In genomic region chr18:31420524-31420923, GRCh38 we compare ENCODE assay signal across 19 cellular contexts. TPM values are rescaled to one million over a fixed set of nuclear protein-coding genes. Genes with fewer than 3 reads are reported as not detected.
DNase-seq lines count a peak whose midpoint lies in the region; FAIRE-seq and TF ChIP-seq lines count a peak whose summit lies in the region.
"Had no signal": no experiment of that assay in that cellular context is flagged by ENCODE, and none has a peak within 500 bp of the region (broad histone marks: within the 10 kb centered on the region; RNA-seq: fewer than 3 reads in every experiment).

No MANE protein-coding gene starts in this region.

- dilution Hi-C loops in keratinocyte (cut with MboI; ENCODE audit: extremely low pct_ligation_motif_present, low sequenced_read_pairs) = no loop called here

- H3K9me3 ChIP-seq in Karpas-422 (ENCODE audit: low read length) = no peaks in the 10 kb centered on the region
- H3K9me3 ChIP-seq in keratinocyte (ENCODE audit: control insufficient read depth, low read depth, low read length) = no peaks in the 10 kb centered on the region
- peaks cover 0 to 3% of the 10 kb centered on the region in 2 donors for H3K9me3 ChIP-seq in right atrium auricular region
- H3K9me3 ChIP-seq: Caco-2 had no signal

- H4K20me1 ChIP-seq in Karpas-422 (ENCODE audit: insufficient read depth, low read depth, low read length) = no peaks in the 10 kb centered on the region
- no peaks in the 10 kb centered on the region for H4K20me1 ChIP-seq in keratinocyte (ENCODE audit: control insufficient read depth, extremely low read depth, insufficient read depth, low read length)

- TF ChIP-seq CTCF in keratinocyte (optimal IDR thresholded peaks at IDR 0.05 in 1 of 3, IDR thresholded peaks at IDR 0.05 in 1 of 3, conservative IDR thresholded peaks at IDR 0.05 in 1 of 3; ENCODE audit: extremely low read depth in 1 of 3, insufficient read depth in 2 of 3, low read length in 3 of 3) (no peak), right atrium auricular region (IDR thresholded peaks at IDR 0.05) (no peak), dorsolateral prefrontal cortex (IDR thresholded peaks at IDR 0.05 in 54 of 56, conservative IDR thresholded peaks at IDR 0.05 in 2 of 56; ENCODE audit: low read depth in 1 of 56, partially characterized antibody in 56 of 56) (no peak)

- H3K9me2 ChIP-seq in Karpas-422 (replicated peaks; ENCODE audit: insufficient read depth, low read length) = no peaks in the 10 kb centered on the region

- intact Hi-C loops in dorsolateral prefrontal cortex (cut with DNase I) = no loop called here

- H3K4me3 ChIP-seq in Karpas-422 (ENCODE audit: low read length) (no peak overlapping the region), keratinocyte (ENCODE audit: control insufficient read depth in 2 of 3, extremely low read depth in 1 of 3, insufficient read depth in 2 of 3, low read depth in 1 of 3, low read length in 3 of 3) (no peak overlapping the region), right atrium auricular region (no peak overlapping the region), dorsolateral prefrontal cortex (no peak overlapping the region)

- H3K79me2 ChIP-seq in Karpas-422 (ENCODE audit: low read length) (no peaks in the 10 kb centered on the region), keratinocyte (ENCODE audit: control insufficient read depth, insufficient read depth, low read length) (no peaks in the 10 kb centered on the region)

- H3K27ac ChIP-seq in Karpas-422 (ENCODE audit: low read length) (peak overlapping the region; percentile 83), epithelial cell of prostate (peak overlapping the region; percentile 68), keratinocyte (ENCODE audit: control insufficient read depth, insufficient read depth, low read length) (peak overlapping the region; percentile 84), right atrium auricular region (no peak overlapping the region), dorsolateral prefrontal cortex (no peak overlapping the region)
- H3K27ac ChIP-seq: C4-2B had no signal

- H3K27me3 ChIP-seq in Karpas-422 (ENCODE audit: low read length) (no peaks in the 10 kb centered on the region), keratinocyte (ENCODE audit: control insufficient read depth, extremely low read depth, insufficient read depth, low read length) (no peaks in the 10 kb centered on the region), right atrium auricular region (no peaks in the 10 kb centered on the region), dorsolateral prefrontal cortex (peaks cover 0 to 10% (median 0%) of the 10 kb centered on the region in 45 donors)

- H2AFZ ChIP-seq in Karpas-422 (ENCODE audit: low read length) = peak overlapping the region; percentile 68
- no peak overlapping the region for H2AFZ ChIP-seq in keratinocyte (ENCODE audit: control insufficient read depth, low read length)

- H3K4me2 ChIP-seq in Karpas-422 (ENCODE audit: low read depth, low read length, poor library complexity, severe bottlenecking) (peak overlapping the region; percentile 0), keratinocyte (ENCODE audit: control insufficient read depth, extremely low read depth, insufficient read depth, low read depth, low read length) (no peak overlapping the region)

- H3K9ac ChIP-seq in Karpas-422 (ENCODE audit: low read length) (no peak overlapping the region), keratinocyte (ENCODE audit: control insufficient read depth, extremely low read depth, insufficient read depth, low read length) (peak overlapping the region; percentile 4)

- H3K36me3 ChIP-seq in Karpas-422 (ENCODE audit: insufficient read depth, low read length) (no peaks in the 10 kb centered on the region), keratinocyte (ENCODE audit: control insufficient read depth in 2 of 2, extremely low read depth in 1 of 2, insufficient read depth in 2 of 2, low read length in 2 of 2) (no peaks in the 10 kb centered on the region), right atrium auricular region (no peaks in the 10 kb centered on the region)

- FAIRE-seq in GM18507 (lab: Jason Lieb, UNC) = peak; percentile 24
- FAIRE-seq in keratinocyte (lab: Jason Lieb, UNC) = peak; percentile 71
- FAIRE-seq: H1 had no signal

- peaks cover 42% of the 10 kb centered on the region for H3K4me1 ChIP-seq in Karpas-422 (ENCODE audit: low read length)
- H3K4me1 ChIP-seq in keratinocyte (ENCODE audit: control insufficient read depth, extremely low read depth, insufficient read depth, low read length) = peaks cover 24% of the 10 kb centered on the region
- no peaks in the 10 kb centered on the region for H3K4me1 ChIP-seq in right atrium auricular region
- H3K4me1 ChIP-seq: Caco-2 had no signal

- no peaks in the 10 kb centered on the region for H3K9me1 ChIP-seq in keratinocyte (ENCODE audit: control insufficient read depth, extremely low read depth, insufficient read depth, low read length)

- no peak for DNase-seq in GM18507 (ENCODE audit: extremely low spot score, insufficient read length, low read depth)
- no peak for DNase-seq in Karpas-422
- no peak for DNase-seq in epithelial cell of prostate (ENCODE audit: low read depth, low spot score)
- DNase-seq in keratinocyte (ENCODE audit: low read depth, low spot score) = no peak
- DNase-seq in right atrium auricular region (ENCODE audit: low spot score) = no peak
- DNase-seq in NCI-H524 treated with DMSO at 0.1 percent for 48 hours (lab: John Stamatoyannopoulos, UW) = no peak
- no peak for DNase-seq in dorsolateral prefrontal cortex
- DNase-seq: AML-193; Caco-2; CD4-positive, alpha-beta T cell; DMS153; DMS79; GDM1; H9; KBM-7 had no signal

RNA-seq across cellular contexts. Expression of gene DSG3, which starts 27.0 kb away (rescaled TPM):
- total RNA-seq in Karpas-422 (2014; rRNA removed; shearing (Covaris generic); ENCODE audit: low replicate concordance) = not detected in 2 replicates
- polyA plus RNA-seq in keratinocyte = 172 to 488 TPM (median 259 TPM) in 3 replicates
- 288 TPM for polyA plus RNA-seq in keratinocyte (2011; ENCODE audit: low read depth)
- polyA plus RNA-seq in keratinocyte (2011; cell fraction: cytosol; rRNA removed) = 59.0 and 114 TPM in 2 replicates
- 495 and 579 TPM in 2 replicates for polyA plus RNA-seq in keratinocyte (2011; cell fraction: nucleus; rRNA removed)
- polyA plus RNA-seq in keratinocyte (2012; ENCODE audit: low replicate concordance) = 132 and 436 TPM in 2 replicates
- 95.0 to 692 TPM (median 426 TPM) in 3 replicates for polyA minus RNA-seq in keratinocyte
- polyA minus RNA-seq in keratinocyte (2011; cell fraction: cytosol; rRNA and poly(A)+ RNA removed) = 153 TPM
- 734 and 1,189 TPM in 2 replicates for polyA minus RNA-seq in keratinocyte (2011; cell fraction: nucleus; rRNA and poly(A)+ RNA removed)
- total RNA-seq in right atrium auricular region = under 1 TPM in 1 of 2 donors, not detected in 1; 0.08 TPM
- under 1 TPM in 45 of 120 experiments, not detected in 75; 0.07 to 0.31 (median 0.13) TPM for total RNA-seq in dorsolateral prefrontal cortex
- total RNA-seq: CD4-positive, alpha-beta T cell; Daoy had no signal
- polyA plus RNA-seq: BJ had no signal

RNA-seq across cellular contexts. Expression of gene DSG4, which starts 43.9 kb away (rescaled TPM):
- total RNA-seq in Karpas-422 (2014; rRNA removed; shearing (Covaris generic); ENCODE audit: low replicate concordance) = 4.5 and 8.3 TPM in 2 replicates
- 0.18 to 0.50 TPM (median 0.19 TPM) in 3 replicates for polyA plus RNA-seq in keratinocyte
- 1.3 TPM for polyA plus RNA-seq in keratinocyte (2011; ENCODE audit: low read depth)
- polyA plus RNA-seq in keratinocyte (2011; cell fraction: cytosol; rRNA removed) = 0.06 and 0.12 TPM in 2 replicates
- 0.63 and 1.0 TPM in 2 replicates for polyA plus RNA-seq in keratinocyte (2011; cell fraction: nucleus; rRNA removed)
- 0.30 and 0.48 TPM in 2 replicates for polyA plus RNA-seq in keratinocyte (2012; ENCODE audit: low replicate concordance)
- polyA minus RNA-seq in keratinocyte = 0.42 to 0.66 TPM (median 0.59 TPM) in 3 replicates
- polyA minus RNA-seq in keratinocyte (2011; cell fraction: cytosol; rRNA and poly(A)+ RNA removed) = not detected
- 1.6 and 2.0 TPM in 2 replicates for polyA minus RNA-seq in keratinocyte (2011; cell fraction: nucleus; rRNA and poly(A)+ RNA removed)
- not detected for total RNA-seq in right atrium auricular region
- total RNA-seq in dorsolateral prefrontal cortex = not detected
- total RNA-seq: Caco-2; CD4-positive, alpha-beta T cell; Daoy; H1; H9 had no signal
- polyA plus RNA-seq: BJ, H1 had no signal

Comparison
In these comparisons a context has a peak if more than half of its experiments do, and no peak if none do; other contexts are left out.
1. H3K27ac ChIP-seq: peak in Karpas-422 (single experiment), epithelial cell of prostate (single experiment) and keratinocyte (single experiment); none in right atrium auricular region (0 of 2) and dorsolateral prefrontal cortex (0 of 59).